In genomic region chr4:40292313-40292759, GRCh38 we compare ENCODE assay signal across 15 cellular contexts. TPM values are rescaled to one million over a fixed set of nuclear protein-coding genes. Genes with fewer than 3 reads are reported as not detected.
DNase-seq lines count a peak whose midpoint lies in the region; ATAC-seq and TF ChIP-seq lines count a peak whose summit lies in the region.
"Had no signal": no experiment of that assay in that cellular context is flagged by ENCODE, and none has a peak within 500 bp of the region (broad histone marks: within the 10 kb centered on the region; RNA-seq: fewer than 3 reads in every experiment).

No MANE protein-coding gene starts in this region.

- no peaks in the 10 kb centered on the region for H3K27me3 Mint-ChIP-seq in activated T-cell treated with anti-CD3 and anti-CD28 coated beads, Interleukin-2, amount 50 U/mL, for 24 hours
- H3K27me3 Mint-ChIP-seq in T-cell, result no peaks in the 10 kb centered on the region

- ATAC-seq in T-cell (replicated peaks in 1 of 4) (no peak), HG02973 (IDR thresholded peaks at IDR 0.05; ENCODE audit: unreplicated experiment) (no peak)
- ATAC-seq in stimulated activated naive CD8-positive, alpha-beta T cell treated with anti-CD3 and anti-CD28 coated beads, Interleukin-15, Interleukin-2, amounts not matched to agents 100 U/mL and 50 U/mL, for 24 hours, result peak; percentile 36

- TF ChIP-seq CTCF in fibroblast of pulmonary artery (IDR thresholded peaks at IDR 0.05; ENCODE audit: low read length, missing control alignments), result no peak

- H3K4me3 ChIP-seq in fibroblast of pulmonary artery (replicated peaks; ENCODE audit: low read depth, low read length), result no peak overlapping the region
- H3K4me3 ChIP-seq: thoracic aorta had no signal

- CTCF ChIA-PET in T-cell (lab: Charles Lee), result interaction anchor here (0.8 to 1.3 kb wide), 3 partner anchors 8 to 25 kb away, joined by 3 to 4 read pairs (median 3); no protein-coding TSS in a partner anchor

- no peak overlapping the region for H3K4me3 Mint-ChIP-seq in activated T-cell treated with anti-CD3 and anti-CD28 coated beads, Interleukin-2, amount 50 U/mL, for 24 hours
- no peak overlapping the region for H3K4me3 Mint-ChIP-seq in T-cell

- H3K36me3 Mint-ChIP-seq in activated T-cell treated with anti-CD3 and anti-CD28 coated beads, Interleukin-2, amount 50 U/mL, for 24 hours (ENCODE audit: low read depth), result no peaks in the 10 kb centered on the region
- H3K36me3 Mint-ChIP-seq in T-cell, result no peaks in the 10 kb centered on the region

- peak overlapping the region; percentile 56 for H3K27ac Mint-ChIP-seq in activated T-cell treated with anti-CD3 and anti-CD28 coated beads, Interleukin-2, amount 50 U/mL, for 24 hours
- peak overlapping the region; percentile 47 to 68 for H3K27ac Mint-ChIP-seq in T-cell

- POLR2A ChIA-PET in T-cell (lab: Charles Lee), result interaction anchor here in 1 of 2 donors (0.6 kb wide), 2 partner anchors 17 to 95 kb away, joined by 3 to 4 read pairs; no protein-coding TSS in a partner anchor

- peaks cover 61% of the 10 kb centered on the region for H3K4me1 Mint-ChIP-seq in activated T-cell treated with anti-CD3 and anti-CD28 coated beads, Interleukin-2, amount 50 U/mL, for 24 hours (ENCODE audit: low read depth)
- peaks cover 3 to 66% (median 55%) of the 10 kb centered on the region in 3 donors for H3K4me1 Mint-ChIP-seq in T-cell

- H3K9me3 Mint-ChIP-seq in activated T-cell treated with anti-CD3 and anti-CD28 coated beads, Interleukin-2, amount 50 U/mL, for 24 hours, result peaks cover 7% of the 10 kb centered on the region
- H3K9me3 Mint-ChIP-seq in T-cell, result peaks cover 0 to 7% (median 0%) of the 10 kb centered on the region in 3 donors

- DNase-seq in activated T-cell treated with anti-CD3 and anti-CD28 coated beads, Interleukin-2, amount 50 U/mL, for 24 hours, result no peak
- DNase-seq in activated T-cell treated with anti-CD3 and anti-CD28 coated beads for 4 hours (no peak), T-cell (no peak), fibroblast of pulmonary artery (ENCODE audit: low read depth) (peak; percentile 69), NCI-H146 (lab: John Stamatoyannopoulos, UW) (no peak), GM19238 (ENCODE audit: insufficient read length, low spot score) (no peak)
- DNase-seq in stimulated activated naive CD8-positive, alpha-beta T cell treated with anti-CD3 and anti-CD28 coated beads, Interleukin-15, Interleukin-2, amounts not matched to agents 100 U/mL and 50 U/mL, for 24 hours, result no peak
- DNase-seq: ACHN; activated effector memory CD4-positive, alpha-beta T cell treated with anti-CD3 and anti-CD28 coated beads, Interleukin-2, amount 50 U/mL, for 16 hours; cortex of kidney; NCI-H1930; occipital lobe; stimulated activated CD4-positive, alpha-beta T cell treated with anti-CD3 and anti-CD28 coated beads, Interleukin-2, amount 100 ng/mL, for 24 hours had no signal

RNA-seq across cellular contexts. Expression of gene CHRNA9, which starts 42.8 kb away (rescaled TPM):
- under 1 TPM in 3 of 5 donors, not detected in 2; 0.10 to 0.23 (median 0.15) TPM for total RNA-seq in T-cell
- total RNA-seq: thoracic aorta had no signal
